Comparison of ENCODE assay signal across 15 cellular contexts in the genomic region with DNA sequence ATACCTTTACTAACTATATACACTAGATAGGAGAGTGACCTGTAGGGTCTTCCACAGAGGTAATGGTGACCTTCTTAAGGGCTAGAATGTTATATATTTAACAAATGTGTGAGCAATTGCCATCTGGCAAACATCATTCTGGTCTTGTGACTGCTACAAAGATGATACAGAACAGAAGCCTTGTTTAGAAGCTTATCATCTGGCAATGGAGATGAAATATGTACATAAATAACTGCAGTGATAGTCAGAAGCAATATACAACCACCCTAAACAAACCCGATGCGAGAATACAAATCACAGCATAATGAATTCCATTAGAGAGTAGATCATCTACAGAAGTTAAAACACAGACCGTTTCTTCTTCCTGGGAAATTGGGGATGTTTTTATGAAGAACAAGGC.
DNase-seq lines count a peak whose midpoint lies in the region; ATAC-seq and TF ChIP-seq lines count a peak whose summit lies in the region.
"Had no signal": no experiment of that assay in that cellular context is flagged by ENCODE, and none has a peak within 500 bp of the region (broad histone marks: within the 10 kb centered on the region; RNA-seq: fewer than 3 reads in every experiment).

No MANE protein-coding gene starts in this region.

- no peak for ATAC-seq in HG03342 (IDR thresholded peaks at IDR 0.05; ENCODE audit: unreplicated experiment)

- DNase-seq in GM04504 (ENCODE audit: low read depth) (peak; percentile 38), SK-N-DZ (ENCODE audit: low spot score) (peak; percentile 93), foreskin fibroblast (peak; percentile 50 to 71), NCI-H1105 treated with DMSO at 0.1 percent for 48 hours (lab: John Stamatoyannopoulos, UW) (no peak), NCI-H510A (lab: John Stamatoyannopoulos, UW) (no peak), NCI-H345 treated with DMSO at 0.1 percent for 48 hours (lab: John Stamatoyannopoulos, UW; ENCODE audit: unreplicated experiment) (no peak)
- DNase-seq: BE2C; CD8-positive, alpha-beta memory T cell; DMS 273 treated with DMSO at 0.1 percent for 48 hours; H9; NCI-H187; NCI-H345; NCI-H69; NK-92 treated with Interleukin-12 subunit alpha and Interleukin-12 subunit beta, amount 100 ng/mL, for 24 hours had no signal

- TF ChIP-seq CTCF in foreskin fibroblast (IDR thresholded peaks at IDR 0.05; ENCODE audit: low read depth, low read length) = no peak

- no peak overlapping the region for H3K4me3 ChIP-seq in foreskin fibroblast (ENCODE audit: low read depth in 1 of 2, low read length in 2 of 2)

Comparison
In these comparisons a context has a peak if more than half of its experiments do, and no peak if none do; other contexts are left out.
1. DNase-seq: peak in GM04504 (single experiment), SK-N-DZ (single experiment) and foreskin fibroblast (2 of 2); none in NCI-H1105 treated with DMSO at 0.1 percent for 48 hours (single experiment), NCI-H510A (single experiment) and NCI-H345 treated with DMSO at 0.1 percent for 48 hours (single experiment).